Comparison of ENCODE assay signal across 8 cellular contexts in the genomic region with DNA sequence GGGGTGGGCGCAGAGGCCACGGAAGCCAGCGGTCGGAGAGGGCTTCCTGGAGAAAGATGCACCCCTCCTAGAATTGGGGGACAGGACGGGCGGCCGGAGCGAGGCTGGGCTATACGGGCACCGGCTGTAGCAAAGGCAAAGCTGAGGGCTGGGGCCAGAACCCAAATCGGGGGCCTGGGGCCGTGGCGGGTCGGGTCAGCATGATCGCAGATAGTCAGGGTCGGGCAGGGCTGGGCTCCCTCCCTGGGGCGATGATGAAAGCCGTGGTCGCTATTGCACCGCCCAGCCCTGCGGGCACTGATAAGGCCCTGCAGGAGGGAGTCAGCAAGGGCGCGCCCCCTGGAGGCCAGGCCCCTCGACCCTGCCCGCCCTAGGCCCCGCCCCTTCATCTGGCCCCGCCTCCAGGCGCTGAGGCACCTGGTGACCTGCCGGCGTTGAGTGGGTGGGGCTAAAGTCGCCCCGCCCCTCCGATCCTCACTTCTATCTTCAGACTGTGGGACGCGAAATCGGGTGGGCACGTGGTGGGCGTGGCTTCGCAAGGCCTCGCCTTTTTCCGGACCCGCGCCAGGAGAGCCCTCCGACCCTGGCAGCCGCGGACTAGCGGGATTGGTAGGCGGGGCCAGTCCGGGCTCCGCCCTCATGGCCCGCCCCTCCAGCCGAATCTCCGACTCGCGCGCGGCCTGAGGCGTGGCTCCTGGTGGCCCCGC.
DNase-seq lines count a peak whose midpoint lies in the region; ATAC-seq lines count a peak whose summit lies in the region.

No MANE protein-coding gene starts in this region.

- DNase-seq in AML-193 (lab: John Stamatoyannopoulos, UW) (peak; percentile 77 to 84), NCI-H345 (lab: John Stamatoyannopoulos, UW) (peak; percentile 96), caudate nucleus (lab: John Stamatoyannopoulos, UW) (peak in 60 of 61 donors; percentile 28 to 98 (median 87)), iris pigment epithelial cell (ENCODE audit: low read depth) (peak; percentile 87)
- DNase-seq in activated CD4-positive, CD25-positive, alpha-beta regulatory T cell (lab: John Stamatoyannopoulos, UW), result peak; percentile 97 to 100 (median 98)
- DNase-seq in stimulated activated CD4-positive, alpha-beta T cell treated with anti-CD3 and anti-CD28 coated beads, Interleukin-12 subunit alpha, Interleukin-12 subunit beta, amount 100 ng/mL, for 48 hours (ENCODE audit: low read depth in 2 of 3, low spot score in 1 of 3), result peak; percentile 97 to 100 (median 99)

- peak overlapping the region; percentile 82 for H3K27ac ChIP-seq in caudate nucleus (ENCODE audit: low read depth, low read length)

- ATAC-seq in GM19035 (IDR thresholded peaks at IDR 0.05; ENCODE audit: unreplicated experiment) (peak; percentile 65), HG03280 (IDR thresholded peaks at IDR 0.05; ENCODE audit: unreplicated experiment) (peak; percentile 58)

Comparison
In these comparisons a context has a peak if more than half of its experiments do, and no peak if none do; other contexts are left out.
1. Peak in every context shown above with its lines: DNase-seq, ATAC-seq and H3K27ac ChIP-seq.